23 cellular contexts compared by ENCODE assay signal in the genomic region with DNA sequence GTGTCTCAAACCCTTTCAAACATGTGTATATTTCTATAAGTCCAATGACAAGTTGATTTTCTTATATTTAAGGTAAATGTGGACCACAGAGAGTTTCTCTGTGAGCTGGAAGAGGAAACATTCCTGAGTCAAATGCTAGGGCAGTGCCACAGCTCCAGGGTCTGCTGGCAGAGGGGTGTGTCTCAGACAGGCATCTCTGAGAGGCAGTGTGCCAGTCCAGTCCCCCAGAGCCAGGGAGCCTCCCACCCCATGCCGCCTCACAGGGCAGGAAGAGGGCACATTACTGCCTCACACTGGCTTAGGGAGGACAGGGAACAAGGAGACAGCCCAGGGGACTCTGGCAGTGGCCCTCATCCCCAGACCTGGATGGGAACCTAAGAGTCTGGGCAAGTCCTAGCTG.
"Had no signal": no experiment of that assay in that cellular context is flagged by ENCODE, and none has a peak within 500 bp of the region (broad histone marks: within the 10 kb centered on the region; RNA-seq: fewer than 3 reads in every experiment).

No MANE protein-coding gene starts in this region.

- DNase-seq: activated CD4-positive, alpha-beta T cell treated with anti-CD3 and anti-CD28 coated beads for 48 hours; activated CD4-positive, CD25-positive, alpha-beta regulatory T cell; activated CD8-positive, alpha-beta memory T cell treated with anti-CD3 and anti-CD28 coated beads for 24 hours; activated CD8-positive, alpha-beta memory T cell treated with anti-CD3 and anti-CD28 coated beads, Interleukin-2, amount 50 U/mL, for 48 hours; activated effector memory CD4-positive, alpha-beta T cell treated with anti-CD3 and anti-CD28 coated beads, Interleukin-2, amount 50 U/mL, for 16 hours; activated T-cell treated with anti-CD3 and anti-CD28 coated beads, Interleukin-2, amount 50 U/mL, for 48 hours; amniotic stem cell; body of pancreas; colonic mucosa; erythroblast; foreskin melanocyte; head of caudate nucleus; left ventricle myocardium inferior; mammary epithelial cell; naive B cell; T-cell; trophoblast cell had no signal

- H3K36me3 Mint-ChIP-seq: naive B cell, T-cell had no signal

- H3K4me1 Mint-ChIP-seq: neural crest cell had no signal

- H3K27me3 ChIP-seq: body of pancreas, colonic mucosa had no signal

- H3K9me3 ChIP-seq: body of pancreas, colonic mucosa, left ventricle myocardium inferior had no signal

- H3K4me1 ChIP-seq: body of pancreas, colonic mucosa had no signal

- FAIRE-seq: endometrium had no signal

- H3K36me3 ChIP-seq: colonic mucosa, left ventricle myocardium inferior had no signal

- ATAC-seq: activated naive CD4-positive, alpha-beta T cell treated with anti-CD3 and anti-CD28 coated beads, Interleukin-2, amount 50 U/mL, for 72 hours; body of pancreas; T-cell had no signal

- H3K4me3 ChIP-seq: body of pancreas, colonic mucosa, left ventricle myocardium inferior, SK-N-MC, skin epidermis had no signal

- H3K27ac ChIP-seq: body of pancreas, colonic mucosa, left ventricle myocardium inferior, SK-N-MC, skin epidermis had no signal

- H3K27ac Mint-ChIP-seq: activated naive CD4-positive, alpha-beta T cell treated with anti-CD3 and anti-CD28 coated beads, Interleukin-2, amount 50 U/mL, for 72 hours; stimulated activated naive CD8-positive, alpha-beta T cell treated with anti-CD3 and anti-CD28 coated beads, Interleukin-15, Interleukin-2, amounts not matched to agents 100 ng/mL and 50 ng/mL, for 24 hours; T-cell had no signal

- H3K4me3 Mint-ChIP-seq: naive B cell; neural crest cell; stimulated activated naive CD8-positive, alpha-beta T cell treated with anti-CD3 and anti-CD28 coated beads, Interleukin-15, Interleukin-2, amounts not matched to agents 100 ng/mL and 50 ng/mL, for 24 hours; T-cell had no signal
